Comparison of ENCODE assay signal across 10 cellular contexts in genomic region chr7:26372738-26373137, GRCh38.
"Had no signal": no experiment of that assay in that cellular context is flagged by ENCODE, and none has a peak within 500 bp of the region (broad histone marks: within the 10 kb centered on the region; RNA-seq: fewer than 3 reads in every experiment).

No MANE protein-coding gene starts in this region.

- H3K4me3 Mint-ChIP-seq: activated naive CD4-positive, alpha-beta T cell treated with anti-CD3 and anti-CD28 coated beads, Interleukin-2, amount 50 U/mL, for 24 hours; central memory CD8-positive, alpha-beta T cell; natural killer cell had no signal

- ATAC-seq: natural killer cell had no signal

- H3K27ac Mint-ChIP-seq: activated naive CD4-positive, alpha-beta T cell treated with anti-CD3 and anti-CD28 coated beads, Interleukin-2, amount 50 U/mL, for 24 hours; natural killer cell had no signal

- H3K27ac ChIP-seq: epithelial cell of prostate had no signal

- H3K9me3 Mint-ChIP-seq: activated naive CD4-positive, alpha-beta T cell treated with anti-CD3 and anti-CD28 coated beads, Interleukin-2, amount 50 U/mL, for 24 hours; central memory CD8-positive, alpha-beta T cell; natural killer cell had no signal

- DNase-seq: activated T-cell treated with anti-CD3 and anti-CD28 coated beads, Interleukin-2, amount 50 U/mL, for 1 hour; effector memory CD4-positive, alpha-beta T cell; hypothalamus; natural killer cell; stimulated activated CD4-positive, alpha-beta T cell treated with anti-CD3 and anti-CD28 coated beads, Interleukin-12 subunit alpha, Interleukin-12 subunit beta, amount 100 ng/mL, for 4 hours; stimulated activated naive CD4-positive, alpha-beta T cell treated with Interleukin-2 at 50 U/mL for 16 hours; T-helper 2 cell had no signal
